1 cellular context compared by ENCODE assay signal in genomic region chr11:130089669-130090063, GRCh38.
TF ChIP-seq lines count a peak whose summit lies in the region.

No MANE protein-coding gene starts in this region.

TF ChIP-seq in GM23338, 12 proteins besides CTCF, POLR2A, EP300 and RAD21 (continued from another document):
- no peak for TF ChIP-seq ZNF462 (CRISPR knock-in tag; IDR thresholded peaks at IDR 0.05)
- no peak for TF ChIP-seq STAT1 (IDR thresholded peaks at IDR 0.05; ENCODE audit: unreplicated experiment)
- no peak for TF ChIP-seq ZNF331 (CRISPR knock-in tag; IDR thresholded peaks at IDR 0.05; ENCODE audit: low read depth)
- no peak for TF ChIP-seq REST (IDR thresholded peaks at IDR 0.05; ENCODE audit: unreplicated experiment)
- TF ChIP-seq ZNF114 (CRISPR knock-in tag; IDR thresholded peaks at IDR 0.05): no peak
- no peak for TF ChIP-seq JUNB (IDR thresholded peaks at IDR 0.05; ENCODE audit: unreplicated experiment)
- TF ChIP-seq CREB1 (CRISPR knock-in tag; IDR thresholded peaks at IDR 0.05; ENCODE audit: low read depth): no peak
- TF ChIP-seq ETS1 (IDR thresholded peaks at IDR 0.05): no peak
- no peak for TF ChIP-seq NANOG (IDR thresholded peaks at IDR 0.05; ENCODE audit: borderline replicate concordance)
- TF ChIP-seq POLR2AphosphoS5 (IDR thresholded peaks at IDR 0.05; ENCODE audit: low read depth): no peak
